In genomic region chr4:85726555-85726954, GRCh38 we compare ENCODE assay signal across 20 cellular contexts.
A peak's percentile ranks its signal among the peaks of the same experiment; 100 is the strongest.
DNase-seq lines count a peak whose midpoint lies in the region; ATAC-seq and TF ChIP-seq lines count a peak whose summit lies in the region.
"Had no signal": no experiment of that assay in that cellular context is flagged by ENCODE, and none has a peak within 500 bp of the region (broad histone marks: within the 10 kb centered on the region; RNA-seq: fewer than 3 reads in every experiment).

No MANE protein-coding gene starts in this region.

- H3K9me3 ChIP-seq in heart right ventricle = no peaks in the 10 kb centered on the region
- H3K9me3 ChIP-seq in neutrophil = no peaks in the 10 kb centered on the region
- H3K9me3 ChIP-seq in upper lobe of right lung = no peaks in the 10 kb centered on the region
- H3K9me3 ChIP-seq: HAP-1 had no signal

- no peaks in the 10 kb centered on the region for H3K27me3 Mint-ChIP-seq in activated T-cell treated with anti-CD3 and anti-CD28 coated beads, Interleukin-2, amount 50 U/mL, for 24 hours
- H3K27me3 Mint-ChIP-seq: activated CD4-positive, alpha-beta T cell treated with anti-CD3 and anti-CD28 coated beads for 36 hours; activated naive CD8-positive, alpha-beta T cell treated with anti-CD3 and anti-CD28 coated beads for 36 hours; brain; natural killer cell treated with Interleukin-12 subunit alpha and Interleukin-12 subunit beta and Interleukin-15 and Interleukin-18, amount 100 ng/mL, for 72 hours; progenitor cell of endocrine pancreas had no signal

- no peaks in the 10 kb centered on the region for H3K4me1 Mint-ChIP-seq in activated T-cell treated with anti-CD3 and anti-CD28 coated beads, Interleukin-2, amount 50 U/mL, for 24 hours (ENCODE audit: low read depth)
- H3K4me1 Mint-ChIP-seq: activated CD4-positive, alpha-beta T cell treated with anti-CD3 and anti-CD28 coated beads for 36 hours; activated naive CD8-positive, alpha-beta T cell treated with anti-CD3 and anti-CD28 coated beads for 36 hours had no signal

- 73 to 75% methylated on average over 8 of the region's 8 CpGs for whole genome bisulfite sequencing in heart right ventricle, 2 donors

- H3K27me3 ChIP-seq in heart right ventricle (no peaks in the 10 kb centered on the region), neutrophil (no peaks in the 10 kb centered on the region), upper lobe of right lung (no peaks in the 10 kb centered on the region)

- H3K27ac ChIP-seq in heart right ventricle = peak overlapping the region; percentile 6 to 90 (median 70)
- peak overlapping the region; percentile 60 for H3K27ac ChIP-seq in caudate nucleus (ENCODE audit: low read depth, low read length)
- peak overlapping the region; percentile 86 for H3K27ac ChIP-seq in neutrophil
- H3K27ac ChIP-seq in upper lobe of right lung = peak overlapping the region; percentile 72

- H3K4me1 ChIP-seq in heart right ventricle (peaks cover 0 to 50% (median 26%) of the 10 kb centered on the region in 9 donors), neutrophil (ENCODE audit: control insufficient read depth in 1 of 2, insufficient read depth in 1 of 2, low read depth in 1 of 2, low read length in 1 of 2) (peaks cover 47 to 49% of the 10 kb centered on the region in 2 experiments), upper lobe of right lung (peaks cover 18% of the 10 kb centered on the region)

- H3K9me3 Mint-ChIP-seq in activated T-cell treated with anti-CD3 and anti-CD28 coated beads, Interleukin-2, amount 50 U/mL, for 24 hours = peaks cover 2% of the 10 kb centered on the region
- H3K9me3 Mint-ChIP-seq: activated naive CD8-positive, alpha-beta T cell treated with anti-CD3 and anti-CD28 coated beads for 36 hours; brain had no signal

- H3K4me3 Mint-ChIP-seq in activated T-cell treated with anti-CD3 and anti-CD28 coated beads, Interleukin-2, amount 50 U/mL, for 24 hours = no peak overlapping the region
- H3K4me3 Mint-ChIP-seq: activated CD4-positive, alpha-beta T cell treated with anti-CD3 and anti-CD28 coated beads for 36 hours; activated naive CD8-positive, alpha-beta T cell treated with anti-CD3 and anti-CD28 coated beads for 36 hours; brain; natural killer cell treated with Interleukin-12 subunit alpha and Interleukin-12 subunit beta and Interleukin-15 and Interleukin-18, amount 100 ng/mL, for 72 hours had no signal

- intact Hi-C loops in heart right ventricle (cut with DNase I) = no loop called here
- intact Hi-C loops in Right ventricle myocardium superior (cut with DNase I) = no loop called here
- intact Hi-C loops in upper lobe of right lung (cut with DNase I) = no loop called here

- H3K36me3 ChIP-seq in heart right ventricle = no peaks in the 10 kb centered on the region
- H3K36me3 ChIP-seq in neutrophil = no peaks in the 10 kb centered on the region
- no peaks in the 10 kb centered on the region for H3K36me3 ChIP-seq in upper lobe of right lung
- H3K36me3 ChIP-seq: HAP-1 had no signal

- H3K4me3 ChIP-seq in heart right ventricle = no peak overlapping the region
- H3K4me3 ChIP-seq in neutrophil (ENCODE audit: low read depth in 1 of 2, low read length in 1 of 2) = peak overlapping the region in 1 of 2 experiments; percentile 12
- no peak overlapping the region for H3K4me3 ChIP-seq in upper lobe of right lung
- H3K4me3 ChIP-seq: HAP-1 had no signal

- TF ChIP-seq CTCF in heart right ventricle (IDR thresholded peaks at IDR 0.05) (no peak), neutrophil (IDR thresholded peaks at IDR 0.05) (no peak), upper lobe of right lung (IDR thresholded peaks at IDR 0.05) (no peak)

- H3K27ac Mint-ChIP-seq in activated T-cell treated with anti-CD3 and anti-CD28 coated beads, Interleukin-2, amount 50 U/mL, for 24 hours = no peak overlapping the region
- H3K27ac Mint-ChIP-seq: activated CD4-positive, alpha-beta T cell treated with anti-CD3 and anti-CD28 coated beads for 36 hours; activated naive CD8-positive, alpha-beta T cell treated with anti-CD3 and anti-CD28 coated beads for 36 hours; natural killer cell treated with Interleukin-12 subunit alpha and Interleukin-12 subunit beta and Interleukin-15 and Interleukin-18, amount 100 ng/mL, for 72 hours; progenitor cell of endocrine pancreas had no signal

- ATAC-seq in heart right ventricle = no peak
- ATAC-seq in Right ventricle myocardium superior (ENCODE audit: poor library complexity) = no peak
- ATAC-seq in upper lobe of right lung = no peak
- ATAC-seq: activated CD4-positive, alpha-beta T cell treated with anti-CD3 and anti-CD28 coated beads for 36 hours; natural killer cell treated with Interleukin-12 subunit alpha and Interleukin-12 subunit beta and Interleukin-15 and Interleukin-18, amount 100 ng/mL, for 72 hours; SK-N-SH treated with all-trans-retinoic acid at 6 μM for 48 hours had no signal

- H3K36me3 Mint-ChIP-seq in activated T-cell treated with anti-CD3 and anti-CD28 coated beads, Interleukin-2, amount 50 U/mL, for 24 hours (ENCODE audit: low read depth) = no peaks in the 10 kb centered on the region
- H3K36me3 Mint-ChIP-seq: activated naive CD8-positive, alpha-beta T cell treated with anti-CD3 and anti-CD28 coated beads for 36 hours; brain; natural killer cell treated with Interleukin-12 subunit alpha and Interleukin-12 subunit beta and Interleukin-15 and Interleukin-18, amount 100 ng/mL, for 72 hours had no signal

- DNase-seq in heart right ventricle (no peak), Right ventricle myocardium superior (no peak), caudate nucleus (lab: John Stamatoyannopoulos, UW) (no peak), upper lobe of right lung (no peak), SW 1271 (lab: John Stamatoyannopoulos, UW) (no peak), NCI-H526 (lab: John Stamatoyannopoulos, UW) (no peak)
- DNase-seq in activated T-cell treated with anti-CD3 and anti-CD28 coated beads, Interleukin-2, amount 50 U/mL, for 24 hours = no peak
- DNase-seq: 8988T; activated CD4-positive, alpha-beta T cell treated with anti-CD3 and anti-CD28 coated beads for 36 hours; activated naive CD8-positive, alpha-beta T cell treated with anti-CD3 and anti-CD28 coated beads for 36 hours; cortex of kidney; mesenchymal stem cell; NCI-H146; NCI-H82 had no signal
